In the genomic region with DNA sequence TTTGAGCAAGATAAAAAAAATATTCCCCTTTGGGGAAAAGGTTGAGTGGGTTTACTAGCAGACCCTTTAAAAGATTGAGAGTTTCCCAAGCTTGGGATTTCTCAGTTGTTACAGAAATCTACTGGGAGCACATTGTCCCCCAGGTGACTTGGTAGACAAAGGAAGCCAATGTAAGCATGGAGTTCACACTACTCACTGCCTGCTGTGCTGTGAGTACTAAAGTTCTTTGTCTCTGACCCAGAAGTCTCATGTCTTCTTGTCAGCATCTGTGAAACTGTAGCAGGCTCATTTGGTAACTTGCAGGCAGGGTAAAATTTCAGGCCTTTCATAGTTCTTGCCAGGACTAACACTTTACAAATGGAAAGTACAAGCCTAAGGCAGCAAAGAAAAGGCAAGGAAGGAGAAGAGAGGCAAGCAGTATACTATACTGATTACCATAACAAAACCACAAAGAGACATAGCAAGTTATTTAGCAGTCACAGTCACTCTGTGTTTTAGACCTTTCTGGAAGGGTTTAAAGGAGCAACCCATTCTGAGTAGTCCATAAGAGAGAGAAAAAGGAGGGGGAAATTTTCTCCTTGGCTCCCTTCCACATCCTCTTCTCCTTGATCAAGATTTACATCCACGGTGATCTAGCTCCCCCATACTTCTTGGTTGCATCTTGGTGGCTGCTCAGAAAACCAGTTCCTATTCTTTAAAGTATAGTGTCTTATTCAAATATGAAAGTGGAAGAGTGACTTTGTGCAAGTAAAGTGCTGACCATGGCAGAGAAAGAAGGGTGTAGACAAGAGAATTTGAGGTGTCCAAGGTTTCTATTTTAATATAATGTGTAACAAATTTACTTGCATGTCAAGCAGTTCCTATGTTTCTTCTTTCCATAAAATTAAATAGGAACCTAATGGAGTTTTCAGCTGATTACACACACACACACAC, we compare ENCODE assay signal across 17 cellular contexts.
"Had no signal": no experiment of that assay in that cellular context is flagged by ENCODE, and none has a peak within 500 bp of the region (broad histone marks: within the 10 kb centered on the region; RNA-seq: fewer than 3 reads in every experiment).

No MANE protein-coding gene starts in this region.

- H3K27ac Mint-ChIP-seq: activated CD4-positive, alpha-beta T cell treated with anti-CD3 and anti-CD28 coated beads, Interleukin-2, amount 10 ng/mL, durations not matched to agents 7 days and 5 days; activated CD8-positive, alpha-beta T cell treated with anti-CD3 and anti-CD28 coated beads, Interleukin-2, amount 10 ng/mL, durations not matched to agents 7 days and 5 days; natural killer cell treated with Interleukin-12 subunit alpha and Interleukin-12 subunit beta and Interleukin-15 and Interleukin-18, amount 100 ng/mL, for 72 hours; progenitor cell of endocrine pancreas; T-helper 1 cell treated with Interleukin-12 subunit alpha and Interleukin-12 subunit beta and Interleukin-4 antibody, amounts not matched to agents 30 μg/mL and 1 μg/mL, for 36 hours had no signal

- H3K9me3 ChIP-seq: ascending aorta, lower lobe of right lung had no signal

- H3K9me3 Mint-ChIP-seq: activated CD4-positive, alpha-beta T cell treated with anti-CD3 and anti-CD28 coated beads, Interleukin-2, amount 10 ng/mL, durations not matched to agents 7 days and 5 days; T-helper 1 cell treated with Interleukin-12 subunit alpha and Interleukin-12 subunit beta and Interleukin-4 antibody, amounts not matched to agents 30 μg/mL and 1 μg/mL, for 36 hours had no signal

- H3K4me1 Mint-ChIP-seq: activated CD4-positive, alpha-beta T cell treated with anti-CD3 and anti-CD28 coated beads, Interleukin-2, amount 10 ng/mL, durations not matched to agents 7 days and 5 days had no signal

- H3K27ac ChIP-seq: ascending aorta, lower lobe of right lung, stomach had no signal

- ATAC-seq: activated CD4-positive, CD25-positive, alpha-beta regulatory T cell treated with anti-CD3 and anti-CD28 coated beads, Interleukin-2, amount 50 U/mL, for 24 hours; activated CD8-positive, alpha-beta T cell treated with anti-CD3 and anti-CD28 coated beads, Interleukin-2, amount 10 ng/mL, durations not matched to agents 7 days and 5 days; esophagus mucosa; lower lobe of right lung; natural killer cell treated with Interleukin-12 subunit alpha and Interleukin-12 subunit beta and Interleukin-15 and Interleukin-18, amount 100 ng/mL, for 72 hours had no signal

- H3K36me3 Mint-ChIP-seq: natural killer cell treated with Interleukin-12 subunit alpha and Interleukin-12 subunit beta and Interleukin-15 and Interleukin-18, amount 100 ng/mL, for 72 hours had no signal

- H3K27me3 ChIP-seq: ascending aorta, stomach had no signal

- H3K4me3 ChIP-seq: ascending aorta, lower lobe of right lung, stomach had no signal

- H3K27me3 Mint-ChIP-seq: activated CD4-positive, alpha-beta T cell treated with anti-CD3 and anti-CD28 coated beads, Interleukin-2, amount 10 ng/mL, durations not matched to agents 7 days and 5 days; natural killer cell treated with Interleukin-12 subunit alpha and Interleukin-12 subunit beta and Interleukin-15 and Interleukin-18, amount 100 ng/mL, for 72 hours; progenitor cell of endocrine pancreas had no signal

- DNase-seq: activated CD4-positive, alpha-beta T cell treated with anti-CD3 and anti-CD28 coated beads, Interleukin-2, amount 10 ng/mL, durations not matched to agents 7 days and 5 days; activated CD8-positive, alpha-beta memory T cell treated with anti-CD3 and anti-CD28 coated beads, Interleukin-2, amount 50 U/mL, for 48 hours; activated CD8-positive, alpha-beta T cell treated with anti-CD3 and anti-CD28 coated beads, Interleukin-2, amount 10 ng/mL, durations not matched to agents 7 days and 5 days; activated effector memory CD4-positive, alpha-beta T cell treated with anti-CD3 and anti-CD28 coated beads, Interleukin-2, amount 50 U/mL, for 16 hours; activated naive CD4-positive, alpha-beta T cell treated with anti-CD3 and anti-CD28 coated beads, Interleukin-2, amount 50 U/mL, for 16 hours; activated T-cell treated with anti-CD3 and anti-CD28 coated beads, Interleukin-2, amount 50 U/mL, for 48 hours; effector CD4-positive, alpha-beta T cell; islet precursor cell; lower lobe of right lung; stomach; trophoblast cell had no signal

- H3K36me3 ChIP-seq: ascending aorta, lower lobe of right lung, stomach had no signal

- H3K4me3 Mint-ChIP-seq: activated CD4-positive, alpha-beta T cell treated with anti-CD3 and anti-CD28 coated beads, Interleukin-2, amount 10 ng/mL, durations not matched to agents 7 days and 5 days; activated CD8-positive, alpha-beta T cell treated with anti-CD3 and anti-CD28 coated beads, Interleukin-2, amount 10 ng/mL, durations not matched to agents 7 days and 5 days; natural killer cell treated with Interleukin-12 subunit alpha and Interleukin-12 subunit beta and Interleukin-15 and Interleukin-18, amount 100 ng/mL, for 72 hours; T-helper 1 cell treated with Interleukin-12 subunit alpha and Interleukin-12 subunit beta and Interleukin-4 antibody, amounts not matched to agents 30 μg/mL and 1 μg/mL, for 36 hours had no signal

- H3K4me1 ChIP-seq: ascending aorta, lower lobe of right lung, stomach had no signal
